ENCODE assay signal across 13 cellular contexts in the genomic region with DNA sequence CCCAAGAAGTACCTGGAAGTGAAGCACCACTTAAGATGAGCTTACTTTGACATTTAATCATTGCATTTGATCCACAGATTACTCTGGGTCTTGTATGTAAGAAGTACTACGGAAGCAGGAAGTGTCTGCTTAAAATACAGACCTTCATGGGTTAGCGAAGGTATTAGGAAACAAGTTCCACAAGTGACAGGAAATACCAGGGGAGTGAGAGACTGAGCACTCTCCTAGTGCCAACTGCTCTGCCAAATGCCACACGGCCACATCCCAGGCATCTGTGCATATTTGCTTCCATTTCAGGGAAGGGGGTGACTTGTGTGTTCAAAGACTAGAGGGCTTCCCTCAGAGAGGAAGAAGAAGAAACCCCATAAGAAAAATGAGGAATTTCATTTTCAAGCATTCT. TPM values are rescaled to one million over a fixed set of nuclear protein-coding genes. Genes with fewer than 3 reads are reported as not detected.
A peak's percentile ranks its signal among the peaks of the same experiment; 100 is the strongest.
DNase-seq lines count a peak whose midpoint lies in the region; ATAC-seq, FAIRE-seq and TF ChIP-seq lines count a peak whose summit lies in the region.
"Had no signal": no experiment of that assay in that cellular context is flagged by ENCODE, and none has a peak within 500 bp of the region (broad histone marks: within the 10 kb centered on the region; RNA-seq: fewer than 3 reads in every experiment).

No MANE protein-coding gene starts in this region.

- H3K9me3 ChIP-seq in thyroid gland: no peaks in the 10 kb centered on the region
- H3K9me3 ChIP-seq: tibial nerve had no signal

- no peaks in the 10 kb centered on the region for H3K36me3 ChIP-seq in thyroid gland
- H3K36me3 ChIP-seq: tibial nerve had no signal

- no peak for FAIRE-seq in GM12892 (lab: Jason Lieb, UNC)
- FAIRE-seq: colon had no signal

- H3K27me3 ChIP-seq in thyroid gland: no peaks in the 10 kb centered on the region
- H3K27me3 ChIP-seq: tibial nerve had no signal

- H3K27me3 Mint-ChIP-seq in activated naive CD8-positive, alpha-beta T cell treated with anti-CD3 and anti-CD28 coated beads, Interleukin-2, amount 10 ng/mL, durations not matched to agents 7 days and 5 days: peaks cover 3% of the 10 kb centered on the region
- no peaks in the 10 kb centered on the region for H3K27me3 Mint-ChIP-seq in activated naive CD8-positive, alpha-beta T cell treated with anti-CD3 and anti-CD28 coated beads, Interleukin-2, amount 50 U/mL, for 24 hours
- H3K27me3 Mint-ChIP-seq: IgD-negative memory B cell had no signal

- intact Hi-C loops in thyroid gland (cut with DNase I): loop anchor here (5.0 to 10.0 kb wide), 2 partner anchors 200 to 318 kb away; no protein-coding TSS in a partner anchor

- no peaks in the 10 kb centered on the region for H3K9me3 Mint-ChIP-seq in activated naive CD8-positive, alpha-beta T cell treated with anti-CD3 and anti-CD28 coated beads, Interleukin-2, amount 10 ng/mL, durations not matched to agents 7 days and 5 days
- no peaks in the 10 kb centered on the region for H3K9me3 Mint-ChIP-seq in activated naive CD8-positive, alpha-beta T cell treated with anti-CD3 and anti-CD28 coated beads, Interleukin-2, amount 50 U/mL, for 24 hours
- H3K9me3 Mint-ChIP-seq: IgD-negative memory B cell had no signal

- no peak overlapping the region for H3K4me3 ChIP-seq in thyroid gland (replicated peaks in 1 of 3)
- H3K4me3 ChIP-seq: tibial nerve had no signal

- POLR2A ChIA-PET in activated naive CD8-positive, alpha-beta T cell treated with anti-CD3 and anti-CD28 coated beads, Interleukin-2, amount 10 ng/mL, durations not matched to agents 7 days and 5 days (lab: Charles Lee): interaction anchor here (0.5 kb wide), 1 partner anchor 1410 kb away, joined by 3 read pairs; no protein-coding TSS in a partner anchor

- peak overlapping the region; percentile 5 to 75 (median 72) for H3K27ac ChIP-seq in thyroid gland
- H3K27ac ChIP-seq: C4-2B had no signal

- WGBS in thyroid gland, 2 donors: 48 to 57% methylated on average over 3 of the region's 3 CpGs

- H3K27ac Mint-ChIP-seq in activated naive CD8-positive, alpha-beta T cell treated with anti-CD3 and anti-CD28 coated beads, Interleukin-2, amount 10 ng/mL, durations not matched to agents 7 days and 5 days: peak overlapping the region; percentile 42
- H3K27ac Mint-ChIP-seq in activated naive CD8-positive, alpha-beta T cell treated with anti-CD3 and anti-CD28 coated beads, Interleukin-2, amount 50 U/mL, for 24 hours: no peak overlapping the region

- TF ChIP-seq POLR2A in thyroid gland (IDR thresholded peaks at IDR 0.05) (no peak), GM12892 (IDR thresholded peaks at IDR 0.05; ENCODE audit: low read depth, low read length) (no peak)

- DNase-seq in activated naive CD8-positive, alpha-beta T cell treated with anti-CD3 and anti-CD28 coated beads, Interleukin-2, amount 10 ng/mL, durations not matched to agents 7 days and 5 days: no peak
- no peak for DNase-seq in activated naive CD8-positive, alpha-beta T cell treated with anti-CD3 and anti-CD28 coated beads, Interleukin-2, amount 50 U/mL, for 24 hours
- DNase-seq in SKM-1 (lab: John Stamatoyannopoulos, UW; ENCODE audit: unreplicated experiment) (peak; percentile 43), glomerular visceral epithelial cell (ENCODE audit: extremely low spot score) (peak; percentile 36), thyroid gland (peak; percentile 27 to 49), iPS-NIHi7 (ENCODE audit: extremely low spot score) (no peak), GM12892 (ENCODE audit: insufficient read length) (no peak)
- DNase-seq: immature natural killer cell had no signal

- no peaks in the 10 kb centered on the region for H3K36me3 Mint-ChIP-seq in activated naive CD8-positive, alpha-beta T cell treated with anti-CD3 and anti-CD28 coated beads, Interleukin-2, amount 10 ng/mL, durations not matched to agents 7 days and 5 days
- no peaks in the 10 kb centered on the region for H3K36me3 Mint-ChIP-seq in activated naive CD8-positive, alpha-beta T cell treated with anti-CD3 and anti-CD28 coated beads, Interleukin-2, amount 50 U/mL, for 24 hours (ENCODE audit: low read depth)
- H3K36me3 Mint-ChIP-seq: immature natural killer cell had no signal

- ATAC-seq in activated naive CD8-positive, alpha-beta T cell treated with anti-CD3 and anti-CD28 coated beads, Interleukin-2, amount 10 ng/mL, durations not matched to agents 7 days and 5 days (ENCODE audit: low read depth): no peak
- no peak for ATAC-seq in activated naive CD8-positive, alpha-beta T cell treated with anti-CD3 and anti-CD28 coated beads, Interleukin-2, amount 50 U/mL, for 24 hours
- no peak for ATAC-seq in HG03571 (IDR thresholded peaks at IDR 0.05; ENCODE audit: unreplicated experiment)

- peaks cover 35 to 41% of the 10 kb centered on the region in 2 donors for H3K4me1 ChIP-seq in thyroid gland

- H3K4me1 Mint-ChIP-seq in activated naive CD8-positive, alpha-beta T cell treated with anti-CD3 and anti-CD28 coated beads, Interleukin-2, amount 10 ng/mL, durations not matched to agents 7 days and 5 days: peaks cover 5% of the 10 kb centered on the region
- peaks cover 5% of the 10 kb centered on the region for H3K4me1 Mint-ChIP-seq in activated naive CD8-positive, alpha-beta T cell treated with anti-CD3 and anti-CD28 coated beads, Interleukin-2, amount 50 U/mL, for 24 hours

- TF ChIP-seq CTCF in thyroid gland (IDR thresholded peaks at IDR 0.05): peak in 1 of 6 experiments; percentile 8

- H3K4me3 Mint-ChIP-seq in activated naive CD8-positive, alpha-beta T cell treated with anti-CD3 and anti-CD28 coated beads, Interleukin-2, amount 10 ng/mL, durations not matched to agents 7 days and 5 days: no peak overlapping the region
- no peak overlapping the region for H3K4me3 Mint-ChIP-seq in activated naive CD8-positive, alpha-beta T cell treated with anti-CD3 and anti-CD28 coated beads, Interleukin-2, amount 50 U/mL, for 24 hours
- H3K4me3 Mint-ChIP-seq: immature natural killer cell had no signal

RNA-seq across cellular contexts. Expression of a gene that starts 57.2 kb away (rescaled TPM):
- total RNA-seq in activated naive CD8-positive, alpha-beta T cell treated with anti-CD3 and anti-CD28 coated beads, Interleukin-2, amount 10 ng/mL, durations not matched to agents 7 days and 5 days: 1 to 10 TPM; 3.6 to 4.8 TPM
- total RNA-seq in thyroid gland: 100 to 1,000 TPM in 3 of 4 donors, 10 to 100 TPM in 1; 56.6 to 118 (median 115) TPM
- 1.0 TPM for polyA plus RNA-seq in GM12892 (2012; ENCODE audit: missing spikeins)

Comparison
In these comparisons a context has a peak if more than half of its experiments do, and no peak if none do; other contexts are left out.
1. DNase-seq: peak in SKM-1 (single experiment), glomerular visceral epithelial cell (single experiment) and thyroid gland (2 of 2); none in activated naive CD8-positive, alpha-beta T cell treated with anti-CD3 and anti-CD28 coated beads, Interleukin-2, amount 10 ng/mL, durations not matched to agents 7 days and 5 days (single experiment), activated naive CD8-positive, alpha-beta T cell treated with anti-CD3 and anti-CD28 coated beads, Interleukin-2, amount 50 U/mL, for 24 hours (single experiment), iPS-NIHi7 (single experiment) and GM12892 (single experiment).
2. RNA of a gene that starts 57.2 kb away (total RNA-seq): 56.6 to 118 TPM in thyroid gland; 3.6 to 4.8 TPM in activated naive CD8-positive, alpha-beta T cell treated with anti-CD3 and anti-CD28 coated beads, Interleukin-2, amount 10 ng/mL, durations not matched to agents 7 days and 5 days; every median in the first group is over 4 times any median in the second.